Comparison of ENCODE assay signal across 20 cellular contexts in the genomic region with DNA sequence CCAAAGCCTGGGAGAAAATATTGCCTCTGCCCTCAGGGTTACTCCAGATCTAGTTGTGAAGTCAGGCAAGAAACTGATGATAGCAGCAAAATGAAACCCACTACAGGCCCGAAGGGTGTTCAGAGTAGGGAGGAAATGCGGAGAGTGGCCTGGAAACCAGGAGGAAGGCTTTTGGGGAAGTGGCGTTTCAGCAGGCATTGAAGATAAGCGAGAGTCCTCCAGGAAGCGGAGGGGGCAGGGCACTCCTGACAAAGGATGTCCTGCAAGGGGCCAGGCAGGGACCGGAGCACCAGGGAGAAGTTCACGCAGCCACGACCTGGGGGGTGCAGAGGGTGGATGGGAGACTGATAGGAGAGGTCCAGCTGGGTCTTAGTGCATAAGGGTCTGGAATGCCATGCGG. TPM values are rescaled to one million over a fixed set of nuclear protein-coding genes. Genes with fewer than 3 reads are reported as not detected.
DNase-seq lines count a peak whose midpoint lies in the region; ATAC-seq and TF ChIP-seq lines count a peak whose summit lies in the region.
"Had no signal": no experiment of that assay in that cellular context is flagged by ENCODE, and none has a peak within 500 bp of the region (broad histone marks: within the 10 kb centered on the region; RNA-seq: fewer than 3 reads in every experiment).

No MANE protein-coding gene starts in this region.

- H3K36me3 ChIP-seq in Panc1 (ENCODE audit: control insufficient read depth, insufficient read depth, low read length) (no peaks in the 10 kb centered on the region), neuronal stem cell (replicated peaks in 1 of 2; ENCODE audit: control insufficient read depth in 2 of 2, insufficient read depth in 2 of 2, low read length in 2 of 2) (no peaks in the 10 kb centered on the region)
- H3K36me3 ChIP-seq in CD4-positive, alpha-beta memory T cell (ENCODE audit: insufficient read depth, low read length): no peaks in the 10 kb centered on the region
- H3K36me3 ChIP-seq: left lung, pancreas, suprapubic skin had no signal

- H3K4me3 Mint-ChIP-seq in endothelial cell (ENCODE audit: unreplicated experiment): peak overlapping the region; percentile 57
- peak overlapping the region in 1 of 8 donors; percentile 4 for H3K4me3 Mint-ChIP-seq in CD4-positive, alpha-beta memory T cell
- H3K4me3 Mint-ChIP-seq in immature natural killer cell: no peak overlapping the region
- H3K4me3 Mint-ChIP-seq: activated naive CD4-positive, alpha-beta T cell treated with anti-CD3 and anti-CD28 coated beads for 36 hours had no signal

- peak overlapping the region; percentile 29 for H2AFZ ChIP-seq in neuronal stem cell (ENCODE audit: low read length)

- no peaks in the 10 kb centered on the region for H3K9me3 ChIP-seq in Panc1 (ENCODE audit: control insufficient read depth, insufficient read depth, low read depth, low read length)
- H3K9me3 ChIP-seq in neuronal stem cell (replicated peaks in 1 of 2; ENCODE audit: control insufficient read depth in 2 of 2, insufficient read depth in 1 of 2, low read depth in 1 of 2, low read length in 2 of 2): no peaks in the 10 kb centered on the region
- no peaks in the 10 kb centered on the region for H3K9me3 ChIP-seq in CD4-positive, alpha-beta memory T cell (ENCODE audit: control insufficient read depth in 1 of 2, low read length in 2 of 2)
- H3K9me3 ChIP-seq: pancreas, suprapubic skin had no signal

- no peaks in the 10 kb centered on the region for H3K79me1 ChIP-seq in neuronal stem cell (ENCODE audit: low read depth, low read length)

- no peak overlapping the region for H2AK5ac ChIP-seq in neuronal stem cell (ENCODE audit: low read depth, low read length)

- DNase-seq in GDM1 (lab: John Stamatoyannopoulos, UW) (peak; percentile 93), Panc1 (ENCODE audit: low read depth, low spot score) (no peak), endothelial cell (ENCODE audit: low spot score) (peak; percentile 69), neuronal stem cell (ENCODE audit: low spot score) (no peak), immature natural killer cell (no peak)
- no peak for DNase-seq in CD4-positive, alpha-beta memory T cell
- DNase-seq in activated naive CD4-positive, alpha-beta T cell treated with Interleukin-2 at 50 U/mL for 16 hours: no peak
- DNase-seq: activated CD4-positive, alpha-beta T cell treated with anti-CD3 and anti-CD28 coated beads, Interleukin-2, amount 50 U/mL, for 4 hours; activated naive CD4-positive, alpha-beta T cell treated with anti-CD3 and anti-CD28 coated beads for 36 hours; NCI-H1436 treated with DMSO at 0.1 percent for 48 hours; pancreas; stimulated activated CD4-positive, alpha-beta T cell treated with anti-CD3 and anti-CD28 coated beads, Interleukin-4, amount 100 ng/mL, for 4 hours had no signal

- POLR2A ChIA-PET in Panc1 (lab: Charles Lee): no interaction called here
- POLR2A ChIA-PET in CD4-positive, alpha-beta memory T cell (lab: Charles Lee; ENCODE audit: partially characterized antibody): no interaction called here

- no peak overlapping the region for H2BK15ac ChIP-seq in neuronal stem cell (ENCODE audit: low read length)

- H2BK5ac ChIP-seq in neuronal stem cell (ENCODE audit: low read length): no peak overlapping the region

- H3K9me3 Mint-ChIP-seq in endothelial cell (ENCODE audit: unreplicated experiment) (peaks cover 7% of the 10 kb centered on the region), immature natural killer cell (peaks cover 0 to 5% (median 0%) of the 10 kb centered on the region in 6 donors)
- peaks cover 0 to 4% (median 0%) of the 10 kb centered on the region in 8 donors for H3K9me3 Mint-ChIP-seq in CD4-positive, alpha-beta memory T cell
- H3K9me3 Mint-ChIP-seq: activated naive CD4-positive, alpha-beta T cell treated with anti-CD3 and anti-CD28 coated beads for 36 hours had no signal

- no peak overlapping the region for H3K4ac ChIP-seq in neuronal stem cell (ENCODE audit: low read length)

- H4K8ac ChIP-seq in neuronal stem cell (ENCODE audit: low read depth, low read length): no peak overlapping the region

- H3K27me3 Mint-ChIP-seq in endothelial cell (ENCODE audit: unreplicated experiment) (peaks cover 8% of the 10 kb centered on the region), immature natural killer cell (ENCODE audit: low read depth in 3 of 3) (peaks cover 2 to 7% (median 6%) of the 10 kb centered on the region in 3 donors)
- peaks cover 0 to 5% of the 10 kb centered on the region in 2 donors for H3K27me3 Mint-ChIP-seq in CD4-positive, alpha-beta memory T cell

- no peak overlapping the region for H3K18ac ChIP-seq in neuronal stem cell (ENCODE audit: low read length)

- peaks cover 24% of the 10 kb centered on the region for H3K4me1 ChIP-seq in Panc1 (ENCODE audit: control insufficient read depth, insufficient read depth, low read length)
- H3K4me1 ChIP-seq in neuronal stem cell (ENCODE audit: control insufficient read depth in 2 of 2, insufficient read depth in 1 of 2, low read depth in 1 of 2, low read length in 2 of 2): peaks cover 0 to 1% of the 10 kb centered on the region in 2 donors
- no peaks in the 10 kb centered on the region for H3K4me1 ChIP-seq in CD4-positive, alpha-beta memory T cell (ENCODE audit: insufficient read depth, low read length)
- H3K4me1 ChIP-seq: pancreas, suprapubic skin had no signal

- H3K27me3 ChIP-seq in Panc1 (ENCODE audit: control insufficient read depth, insufficient read depth, low read length) (no peaks in the 10 kb centered on the region), neuronal stem cell (ENCODE audit: control insufficient read depth in 3 of 3, insufficient read depth in 3 of 3, low read depth in 1 of 3, low read length in 3 of 3) (no peaks in the 10 kb centered on the region)
- H3K27me3 ChIP-seq in CD4-positive, alpha-beta memory T cell (ENCODE audit: insufficient read depth, low read length): no peaks in the 10 kb centered on the region
- H3K27me3 ChIP-seq: left lung, pancreas, suprapubic skin had no signal

- CTCF ChIA-PET in Panc1 (lab: Charles Lee): no interaction called here
- CTCF ChIA-PET in CD4-positive, alpha-beta memory T cell (lab: Charles Lee; ENCODE audit: partially characterized antibody): interaction anchor here (1.1 to 1.3 kb wide), 2 partner anchors 86 to 535 kb away, joined by 3 to 5 read pairs; no protein-coding TSS in a partner anchor

- H3K4me1 Mint-ChIP-seq in endothelial cell (ENCODE audit: unreplicated experiment) (peaks cover 68% of the 10 kb centered on the region), immature natural killer cell (no peaks in the 10 kb centered on the region)
- H3K4me1 Mint-ChIP-seq in CD4-positive, alpha-beta memory T cell: peaks cover 0 to 1% (median 0%) of the 10 kb centered on the region in 4 donors

- no peak overlapping the region for H4K91ac ChIP-seq in neuronal stem cell (ENCODE audit: low read depth, low read length, poor library complexity)

- ATAC-seq in Panc1 (no peak), HG03571 (IDR thresholded peaks at IDR 0.05; ENCODE audit: unreplicated experiment) (no peak)
- ATAC-seq: HCT116, left lung had no signal

- H3K36me3 Mint-ChIP-seq in endothelial cell (ENCODE audit: low read depth, unreplicated experiment) (no peaks in the 10 kb centered on the region), immature natural killer cell (peaks cover 0 to 3% (median 0%) of the 10 kb centered on the region in 3 donors)
- H3K36me3 Mint-ChIP-seq in CD4-positive, alpha-beta memory T cell: no peaks in the 10 kb centered on the region

- H3K14ac ChIP-seq in neuronal stem cell (ENCODE audit: low read length): no peak overlapping the region

- H3K27ac ChIP-seq in Panc1 (ENCODE audit: low read length) (peak overlapping the region; percentile 17; the same call in 1 of the 2 replicates), neuronal stem cell (replicated peaks; ENCODE audit: low read length) (no peak overlapping the region)
- no peak overlapping the region for H3K27ac ChIP-seq in CD4-positive, alpha-beta memory T cell (ENCODE audit: low read depth, low read length)
- H3K27ac ChIP-seq: left lung, pancreas, skin epidermis, suprapubic skin had no signal

- H3K27ac Mint-ChIP-seq in endothelial cell (ENCODE audit: unreplicated experiment): peak overlapping the region; percentile 94
- no peak overlapping the region for H3K27ac Mint-ChIP-seq in CD4-positive, alpha-beta memory T cell
- H3K27ac Mint-ChIP-seq in immature natural killer cell: no peak overlapping the region
- H3K27ac Mint-ChIP-seq: activated naive CD4-positive, alpha-beta T cell treated with anti-CD3 and anti-CD28 coated beads for 36 hours had no signal

- H2BK12ac ChIP-seq in neuronal stem cell (ENCODE audit: low read length): no peak overlapping the region

- H3K4me2 ChIP-seq in neuronal stem cell (ENCODE audit: insufficient read depth, low read length, poor library complexity, severe bottlenecking): no peak overlapping the region

- TF ChIP-seq CTCF in Panc1 (IDR thresholded peaks at IDR 0.05) (no peak), endothelial cell (IDR thresholded peaks at IDR 0.05; ENCODE audit: unreplicated experiment) (no peak)

- WGBS in neuronal stem cell (ENCODE audit: extremely low coverage in 2 of 2, insufficient read length in 2 of 2, insufficient replicate concordance in 1 of 2), 2 donors: no CpG with 5 or more reads among the region's 9 CpGs

- no TSS peak for BruUV-seq in Panc1 (replicated peaks; lab: Mats Ljungman, UMichigan)

- no peak overlapping the region for H3K4me3 ChIP-seq in Panc1 (ENCODE audit: low read depth in 2 of 2, low read length in 2 of 2)
- H3K4me3 ChIP-seq in neuronal stem cell (ENCODE audit: low read length in 2 of 2): no peak overlapping the region
- no peak overlapping the region for H3K4me3 ChIP-seq in CD4-positive, alpha-beta memory T cell (ENCODE audit: low read length in 2 of 2)
- H3K4me3 ChIP-seq: left lung, pancreas, skin epidermis, suprapubic skin had no signal

- H3K23ac ChIP-seq in neuronal stem cell (ENCODE audit: low read depth, low read length, poor library complexity): no peak overlapping the region

- in situ Hi-C loops in Panc1 (cut with HindIII; ENCODE audit: low pct_unique_long_range_greater_than_20kb, low sequenced_read_pairs): no loop called here

- H2BK120ac ChIP-seq in neuronal stem cell (ENCODE audit: low read depth, low read length): no peak overlapping the region

- no peak overlapping the region for H3K9ac ChIP-seq in neuronal stem cell (ENCODE audit: low read depth, low read length, poor library complexity)

- intact Hi-C loops in Panc1 (cut with micrococcal nuclease; ENCODE audit: unreplicated experiment): no loop called here
- intact Hi-C loops in CD4-positive, alpha-beta memory T cell (cut with micrococcal nuclease): no loop called here

RNA-seq across cellular contexts. Expression of gene FOXI1, which starts 7.8 kb away (rescaled TPM):
- total RNA-seq in Panc1 (2021; ENCODE audit: unreplicated experiment) (0.44 TPM), endothelial cell (ENCODE audit: unreplicated experiment) (2.2 TPM)
- polyA plus RNA-seq in Panc1 (2012; ENCODE audit: insufficient read length): 0.47 TPM
- polyA plus RNA-seq in neuronal stem cell (2013, experiment 1 of 2): 0.03 TPM
- 0.03 TPM for polyA plus RNA-seq in neuronal stem cell (2013, experiment 2 of 2)
- total RNA-seq in CD4-positive, alpha-beta memory T cell: not detected
- not detected for polyA plus RNA-seq in CD4-positive, alpha-beta memory T cell
- not detected for polyA plus RNA-seq in immature natural killer cell
- total RNA-seq: activated naive CD4-positive, alpha-beta T cell treated with anti-CD3 and anti-CD28 coated beads for 36 hours; fibroblast of villous mesenchyme; left lung; LHCN-M2; myocyte had no signal

Comparison
In these comparisons a context has a peak if more than half of its experiments do, and no peak if none do; other contexts are left out.
1. DNase-seq: peak in GDM1 (single experiment) and endothelial cell (single experiment); none in Panc1 (single experiment), neuronal stem cell (single experiment), CD4-positive, alpha-beta memory T cell (0 of 5), activated naive CD4-positive, alpha-beta T cell treated with Interleukin-2 at 50 U/mL for 16 hours (single experiment) and immature natural killer cell (0 of 3).